ENCODE assay signal across 1 cellular context in the genomic region with DNA sequence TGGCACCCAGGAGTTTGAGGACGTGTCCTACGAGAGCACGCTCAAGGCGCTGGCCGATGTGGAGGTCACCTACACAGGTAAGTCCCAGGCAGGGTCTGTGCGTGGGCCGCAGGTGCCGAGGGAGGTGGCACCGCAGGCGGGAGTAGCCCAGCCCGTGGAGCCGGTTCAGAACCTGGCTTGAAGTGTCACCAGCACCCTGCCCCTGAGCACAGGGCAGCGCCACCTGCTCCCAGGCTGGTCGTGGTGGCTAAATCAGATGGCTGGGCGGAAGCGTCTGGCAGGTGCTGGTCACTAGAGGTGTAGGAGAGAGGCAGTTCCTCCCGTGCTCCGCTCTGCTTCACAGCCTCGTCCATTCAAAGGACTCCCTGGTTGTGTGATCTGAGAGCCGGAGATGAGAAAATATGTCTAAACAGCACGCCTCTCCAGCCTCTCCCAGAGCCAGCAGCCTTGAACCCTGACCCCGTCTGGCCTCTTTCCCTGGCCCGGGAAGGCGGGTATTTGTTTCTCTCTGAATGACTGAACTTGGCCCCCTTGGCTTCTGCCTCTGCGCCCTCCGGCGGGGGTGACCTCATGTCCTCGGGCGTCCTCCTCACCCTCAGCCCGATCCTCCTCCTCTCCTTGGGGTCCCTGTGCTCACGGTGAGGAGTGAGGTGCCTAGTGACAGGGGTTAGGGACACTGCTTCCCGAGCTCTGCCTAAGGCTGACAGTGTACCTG.
TF ChIP-seq lines count a peak whose summit lies in the region.

No MANE protein-coding gene starts in this region.

TF ChIP-seq in GM12878, 131 proteins besides CTCF, POLR2A, EP300 and RAD21:
- TF ChIP-seq NR2C1 (IDR thresholded peaks at IDR 0.05), result no peak
- TF ChIP-seq, protein P1, sequence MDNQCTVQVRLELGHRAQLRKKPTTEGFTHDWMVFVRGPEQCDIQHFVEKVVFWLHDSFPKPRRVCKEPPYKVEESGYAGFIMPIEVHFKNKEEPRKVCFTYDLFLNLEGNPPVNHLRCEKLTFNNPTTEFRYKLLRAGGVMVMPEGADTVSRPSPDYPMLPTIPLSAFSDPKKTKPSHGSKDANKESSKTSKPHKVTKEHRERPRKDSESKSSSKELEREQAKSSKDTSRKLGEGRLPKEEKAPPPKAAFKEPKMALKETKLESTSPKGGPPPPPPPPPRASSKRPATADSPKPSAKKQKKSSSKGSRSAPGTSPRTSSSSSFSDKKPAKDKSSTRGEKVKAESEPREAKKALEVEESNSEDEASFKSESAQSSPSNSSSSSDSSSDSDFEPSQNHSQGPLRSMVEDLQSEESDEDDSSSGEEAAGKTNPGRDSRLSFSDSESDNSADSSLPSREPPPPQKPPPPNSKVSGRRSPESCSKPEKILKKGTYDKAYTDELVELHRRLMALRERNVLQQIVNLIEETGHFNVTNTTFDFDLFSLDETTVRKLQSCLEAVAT (IDR thresholded peaks at IDR 0.05), result 0 out of 2 replicates have a peak, but pooled peaks have one; percentile 9
- TF ChIP-seq, protein P2, sequence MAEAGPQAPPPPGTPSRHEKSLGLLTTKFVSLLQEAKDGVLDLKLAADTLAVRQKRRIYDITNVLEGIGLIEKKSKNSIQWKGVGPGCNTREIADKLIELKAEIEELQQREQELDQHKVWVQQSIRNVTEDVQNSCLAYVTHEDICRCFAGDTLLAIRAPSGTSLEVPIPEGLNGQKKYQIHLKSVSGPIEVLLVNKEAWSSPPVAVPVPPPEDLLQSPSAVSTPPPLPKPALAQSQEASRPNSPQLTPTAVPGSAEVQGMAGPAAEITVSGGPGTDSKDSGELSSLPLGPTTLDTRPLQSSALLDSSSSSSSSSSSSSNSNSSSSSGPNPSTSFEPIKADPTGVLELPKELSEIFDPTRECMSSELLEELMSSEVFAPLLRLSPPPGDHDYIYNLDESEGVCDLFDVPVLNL (IDR thresholded peaks at IDR 0.05; ENCODE audit: low read depth, low read length), result no peak
- TF ChIP-seq, protein P3, sequence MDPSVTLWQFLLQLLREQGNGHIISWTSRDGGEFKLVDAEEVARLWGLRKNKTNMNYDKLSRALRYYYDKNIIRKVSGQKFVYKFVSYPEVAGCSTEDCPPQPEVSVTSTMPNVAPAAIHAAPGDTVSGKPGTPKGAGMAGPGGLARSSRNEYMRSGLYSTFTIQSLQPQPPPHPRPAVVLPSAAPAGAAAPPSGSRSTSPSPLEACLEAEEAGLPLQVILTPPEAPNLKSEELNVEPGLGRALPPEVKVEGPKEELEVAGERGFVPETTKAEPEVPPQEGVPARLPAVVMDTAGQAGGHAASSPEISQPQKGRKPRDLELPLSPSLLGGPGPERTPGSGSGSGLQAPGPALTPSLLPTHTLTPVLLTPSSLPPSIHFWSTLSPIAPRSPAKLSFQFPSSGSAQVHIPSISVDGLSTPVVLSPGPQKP (IDR thresholded peaks at IDR 0.05; ENCODE audit: low read depth, low read length), result no peak
